In the genomic region with DNA sequence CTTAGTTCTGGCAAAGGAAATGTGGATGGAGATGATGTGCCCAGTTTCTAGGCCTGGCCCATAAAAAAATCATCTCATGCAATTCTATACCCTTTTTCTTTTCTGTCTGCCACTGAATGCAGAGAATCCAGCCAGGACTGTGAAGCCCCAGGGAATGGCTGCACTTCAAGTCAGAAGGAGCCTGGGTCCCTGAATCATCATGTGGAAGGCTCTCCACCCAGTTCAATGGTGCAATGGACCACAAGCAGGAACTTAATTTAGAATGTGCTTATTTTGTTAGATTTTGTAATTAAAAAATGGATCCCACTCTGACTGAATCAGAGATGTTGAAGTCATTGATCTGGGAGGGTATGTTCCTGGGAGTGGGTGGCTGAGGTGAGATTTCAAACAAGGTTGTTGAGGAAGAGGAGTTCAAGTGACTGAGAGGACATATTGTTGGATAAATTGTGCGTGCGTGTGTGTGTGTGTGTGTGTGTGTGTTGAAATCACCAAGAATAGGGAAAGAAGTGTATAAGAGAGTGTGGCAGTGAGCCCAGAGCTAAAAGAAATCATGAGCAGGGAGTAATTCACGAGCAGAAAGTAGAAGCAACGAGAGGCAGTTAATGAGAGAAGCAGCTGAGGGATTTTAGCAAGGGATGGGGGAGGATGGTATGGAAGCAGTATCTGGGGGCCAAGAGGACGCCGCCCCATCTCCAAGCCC, we compare ENCODE assay signal across 23 cellular contexts.
"Had no signal": no experiment of that assay in that cellular context is flagged by ENCODE, and none has a peak within 500 bp of the region (broad histone marks: within the 10 kb centered on the region; RNA-seq: fewer than 3 reads in every experiment).

No MANE protein-coding gene starts in this region.

- FAIRE-seq: colon, endothelial cell of umbilical vein, islet of Langerhans, pancreas had no signal

- H3K27me3 ChIP-seq: body of pancreas, dorsolateral prefrontal cortex, esophagus squamous epithelium, gastrocnemius medialis, pancreas, right atrium auricular region, tibial artery had no signal

- DNase-seq: activated CD4-positive, alpha-beta T cell treated with anti-CD3 and anti-CD28 coated beads, Interleukin-2, amount 10 ng/mL, durations not matched to agents 7 days and 5 days; activated CD4-positive, CD25-positive, alpha-beta regulatory T cell; activated CD8-positive, alpha-beta T cell treated with anti-CD3 and anti-CD28 coated beads, Interleukin-2, amount 10 ng/mL, durations not matched to agents 7 days and 5 days; activated gamma-delta T cell treated with Interleukin-2 at 50 U/mL for 16 hours; anterior cingulate cortex; body of pancreas; dorsolateral prefrontal cortex; effector memory CD8-positive, alpha-beta T cell; esophagus squamous epithelium; gastrocnemius medialis; head of caudate nucleus; hypothalamus; left cardiac atrium; pancreas; psoas muscle; stimulated activated CD4-positive, alpha-beta T cell treated with anti-CD3 and anti-CD28 coated beads, Interleukin-1b, Interleukin-23, amount 100 ng/mL, for 48 hours; T-helper 17 cell; tibial artery had no signal

- H3K9me3 ChIP-seq: body of pancreas, esophagus squamous epithelium, gastrocnemius medialis, neutrophil, pancreas, psoas muscle, right atrium auricular region, tibial artery had no signal

- H3K4me1 ChIP-seq: body of pancreas, pancreas, psoas muscle, right atrium auricular region had no signal

- H3K36me3 ChIP-seq: esophagus squamous epithelium, gastrocnemius medialis, neutrophil, pancreas, right atrium auricular region, tibial artery had no signal

- H3K4me3 ChIP-seq: body of pancreas, dorsolateral prefrontal cortex, esophagus squamous epithelium, gastrocnemius medialis, pancreas, psoas muscle, right atrium auricular region, tibial artery had no signal

- H3K27ac ChIP-seq: body of pancreas, dorsolateral prefrontal cortex, gastrocnemius medialis, neutrophil, pancreas, psoas muscle, right atrium auricular region, tibial artery had no signal
